ENCODE assay signal across 9 cellular contexts in genomic region chr5:154197801-154198461, GRCh38. TPM values are rescaled to one million over a fixed set of nuclear protein-coding genes. Genes with fewer than 3 reads are reported as not detected.
A peak's percentile ranks its signal among the peaks of the same experiment; 100 is the strongest.
DNase-seq lines count a peak whose midpoint lies in the region; ATAC-seq, FAIRE-seq and TF ChIP-seq lines count a peak whose summit lies in the region.
"Had no signal": no experiment of that assay in that cellular context is flagged by ENCODE, and none has a peak within 500 bp of the region (broad histone marks: within the 10 kb centered on the region; RNA-seq: fewer than 3 reads in every experiment).

No MANE protein-coding gene starts in this region.

- H3K27ac ChIP-seq in RWPE2 (ENCODE audit: poor library complexity, severe bottlenecking) (peak overlapping the region; percentile 40), thyroid gland (no peak overlapping the region), kidney (ENCODE audit: low read depth in 2 of 2, low read length in 2 of 2) (no peak overlapping the region)

- TF ChIP-seq POLR2A in thyroid gland (IDR thresholded peaks at IDR 0.05): no peak

- H3K36me3 ChIP-seq in RWPE2 (ENCODE audit: low read depth) (peaks cover 15% of the 10 kb centered on the region), thyroid gland (no peaks in the 10 kb centered on the region), kidney (ENCODE audit: control insufficient read depth in 1 of 2, insufficient read depth in 2 of 2, low read length in 2 of 2) (no peaks in the 10 kb centered on the region)

- no peaks in the 10 kb centered on the region for H3K27me3 Mint-ChIP-seq in activated naive CD8-positive, alpha-beta T cell treated with anti-CD3 and anti-CD28 coated beads, Interleukin-2, amount 10 ng/mL, durations not matched to agents 7 days and 5 days
- H3K27me3 Mint-ChIP-seq: naive B cell had no signal

- H3K4me1 Mint-ChIP-seq in activated naive CD8-positive, alpha-beta T cell treated with anti-CD3 and anti-CD28 coated beads, Interleukin-2, amount 10 ng/mL, durations not matched to agents 7 days and 5 days: peaks cover 44% of the 10 kb centered on the region

- H3K4me3 Mint-ChIP-seq in activated naive CD8-positive, alpha-beta T cell treated with anti-CD3 and anti-CD28 coated beads, Interleukin-2, amount 10 ng/mL, durations not matched to agents 7 days and 5 days: peak overlapping the region; percentile 67

- H3K4me1 ChIP-seq in RWPE2 (ENCODE audit: insufficient read depth, poor library complexity, severe bottlenecking): peaks cover 33% of the 10 kb centered on the region
- H3K4me1 ChIP-seq in thyroid gland: peaks cover 34 to 53% of the 10 kb centered on the region in 2 donors
- H3K4me1 ChIP-seq in kidney (ENCODE audit: control insufficient read depth in 1 of 2, insufficient read depth in 1 of 2, low read depth in 1 of 2, low read length in 2 of 2): no peaks in the 10 kb centered on the region

- H3K9me3 Mint-ChIP-seq in activated naive CD8-positive, alpha-beta T cell treated with anti-CD3 and anti-CD28 coated beads, Interleukin-2, amount 10 ng/mL, durations not matched to agents 7 days and 5 days: no peaks in the 10 kb centered on the region
- H3K9me3 Mint-ChIP-seq: naive B cell had no signal

- no peak overlapping the region for H3K9ac ChIP-seq in kidney (ENCODE audit: low read length in 2 of 2)

- H3K9me3 ChIP-seq in RWPE2 (ENCODE audit: severe bottlenecking) (no peaks in the 10 kb centered on the region), thyroid gland (no peaks in the 10 kb centered on the region), kidney (ENCODE audit: control insufficient read depth in 1 of 2, low read length in 2 of 2) (no peaks in the 10 kb centered on the region)

- POLR2A ChIA-PET in activated naive CD8-positive, alpha-beta T cell treated with anti-CD3 and anti-CD28 coated beads, Interleukin-2, amount 10 ng/mL, durations not matched to agents 7 days and 5 days (lab: Charles Lee): interaction anchor here (1.2 to 5.2 kb wide), 5 partner anchors 7 to 159 kb away, joined by 5 to 42 read pairs (median 7); partner anchors contain the start of genes FAM114A2, GALNT10 and MFAP3

- H3K4me3 ChIP-seq in RWPE2 (ENCODE audit: severe bottlenecking) (no peak overlapping the region), thyroid gland (replicated peaks in 1 of 3) (no peak overlapping the region), kidney (ENCODE audit: low read length in 2 of 2) (no peak overlapping the region)

- 71 to 81% methylated on average over 8 of the region's 8 CpGs for WGBS in thyroid gland, 2 donors

- peak; percentile 47 for ATAC-seq in HG02759 (IDR thresholded peaks at IDR 0.05; ENCODE audit: unreplicated experiment)
- peak; percentile 86 for ATAC-seq in RWPE2 (ENCODE audit: low read depth)
- peak; percentile 87 for ATAC-seq in activated naive CD8-positive, alpha-beta T cell treated with anti-CD3 and anti-CD28 coated beads, Interleukin-2, amount 10 ng/mL, durations not matched to agents 7 days and 5 days (ENCODE audit: low read depth)

- DNase-seq in RWPE2 (ENCODE audit: low spot score) (no peak), renal cortical epithelial cell (ENCODE audit: low read depth) (peak; percentile 99), thyroid gland (no peak), kidney (no peak), CD1c-positive myeloid dendritic cell (ENCODE audit: extremely low spot score) (no peak), NOMO-1 (lab: John Stamatoyannopoulos, UW; ENCODE audit: unreplicated experiment in 2 of 2) (no peak)
- peak; percentile 63 for DNase-seq in activated naive CD8-positive, alpha-beta T cell treated with anti-CD3 and anti-CD28 coated beads, Interleukin-2, amount 10 ng/mL, durations not matched to agents 7 days and 5 days
- DNase-seq: naive B cell had no signal

- peaks cover 12% of the 10 kb centered on the region for H3K36me3 Mint-ChIP-seq in activated naive CD8-positive, alpha-beta T cell treated with anti-CD3 and anti-CD28 coated beads, Interleukin-2, amount 10 ng/mL, durations not matched to agents 7 days and 5 days

- TF ChIP-seq CTCF in RWPE2 (IDR thresholded peaks at IDR 0.05; ENCODE audit: poor library complexity, severe bottlenecking): no peak
- no peak for TF ChIP-seq CTCF in thyroid gland (IDR thresholded peaks at IDR 0.05)
- TF ChIP-seq CTCF in kidney (IDR thresholded peaks at IDR 0.05; ENCODE audit: borderline replicate concordance, extremely low read depth, insufficient read depth): no peak

- FAIRE-seq in kidney (lab: Jason Lieb, UNC): no peak

- H3K27me3 ChIP-seq in RWPE2 (ENCODE audit: insufficient read depth, poor library complexity, severe bottlenecking) (no peaks in the 10 kb centered on the region), thyroid gland (no peaks in the 10 kb centered on the region)

- peak overlapping the region; percentile 93 for H3K27ac Mint-ChIP-seq in activated naive CD8-positive, alpha-beta T cell treated with anti-CD3 and anti-CD28 coated beads, Interleukin-2, amount 10 ng/mL, durations not matched to agents 7 days and 5 days

- intact Hi-C loops in thyroid gland (cut with DNase I) (no loop called here), kidney (cut with DNase I) (no loop called here)

RNA-seq across cellular contexts. Expression of gene GALNT10, which starts 7.4 kb away (rescaled TPM):
- total RNA-seq in activated naive CD8-positive, alpha-beta T cell treated with anti-CD3 and anti-CD28 coated beads, Interleukin-2, amount 10 ng/mL, durations not matched to agents 7 days and 5 days: 10 to 100 TPM; 34.6 to 36.0 TPM
- 44.8 and 78.5 TPM in 2 replicates for total RNA-seq in renal cortical epithelial cell
- total RNA-seq in thyroid gland: 10 to 100 TPM; 33.3 to 69.6 (median 58.1) TPM
- 44.3 TPM for total RNA-seq in kidney
- 13.0 TPM for polyA plus RNA-seq in kidney (ENCODE audit: insufficient read depth, low read depth, low replicate concordance)

Comparison
In these comparisons a context has a peak if more than half of its experiments do, and no peak if none do; other contexts are left out.
1. DNase-seq: peak in activated naive CD8-positive, alpha-beta T cell treated with anti-CD3 and anti-CD28 coated beads, Interleukin-2, amount 10 ng/mL, durations not matched to agents 7 days and 5 days (single experiment) and renal cortical epithelial cell (single experiment); none in RWPE2 (single experiment), thyroid gland (0 of 2), kidney (single experiment), CD1c-positive myeloid dendritic cell (single experiment) and NOMO-1 (0 of 2).
2. Peak in every context shown above with its lines, with median percentiles within 50 percentile points of each other: ATAC-seq.